ENCODE assay signal across 23 cellular contexts in the genomic region with DNA sequence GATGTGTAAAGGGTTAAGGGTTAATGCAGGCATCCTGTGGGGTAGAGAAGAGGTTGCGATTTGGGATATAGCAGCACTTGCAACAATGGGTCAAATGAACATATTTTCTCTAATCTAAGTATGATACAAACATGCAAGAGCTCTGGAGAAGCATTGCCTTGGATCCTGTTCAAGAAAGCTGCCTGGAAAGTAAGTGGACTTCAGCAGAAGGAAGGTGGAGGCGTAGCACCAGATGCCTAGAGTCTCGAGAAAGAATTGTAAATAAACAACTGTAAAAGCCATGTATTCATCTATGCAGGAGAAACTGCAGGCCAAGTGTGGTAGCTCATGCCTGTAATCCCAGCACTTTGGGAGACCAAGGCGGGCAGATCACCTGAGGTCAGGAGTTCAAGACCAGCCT.
"Had no signal": no experiment of that assay in that cellular context is flagged by ENCODE, and none has a peak within 500 bp of the region (broad histone marks: within the 10 kb centered on the region; RNA-seq: fewer than 3 reads in every experiment).

No MANE protein-coding gene starts in this region.

- H3K27ac Mint-ChIP-seq: activated B cell treated with CpG ODN at 0.5 μM for 24 hours; activated naive CD8-positive, alpha-beta T cell treated with anti-CD3 and anti-CD28 coated beads for 36 hours; effector memory CD8-positive, alpha-beta T cell; memory B cell; stimulated activated naive B cell treated with anti-CD40 and anti-IgM and Interleukin-4, amounts not matched to agents 10 μg/mL and 1 μg/mL and 100 μg/mL, for 72 hours; T-helper 1 cell treated with Interleukin-12 subunit alpha and Interleukin-12 subunit beta and Interleukin-4 antibody, amounts not matched to agents 30 μg/mL and 1 μg/mL, for 36 hours had no signal

- H3K4me1 ChIP-seq: body of pancreas, esophagus squamous epithelium, thyroid gland, upper lobe of right lung had no signal

- ATAC-seq: activated T-cell treated with anti-CD3 and anti-CD28 coated beads, Interleukin-2, amount 50 U/mL, for 4 hours; body of pancreas; effector memory CD8-positive, alpha-beta T cell; heart left ventricle; left colon; sciatic nerve; stimulated activated naive B cell treated with anti-CD40 and anti-IgM and Interleukin-4, amounts not matched to agents 10 μg/mL and 1 μg/mL and 100 μg/mL, for 72 hours; upper lobe of right lung had no signal

- H3K27me3 ChIP-seq: body of pancreas, cardiac muscle cell, dorsolateral prefrontal cortex, esophagus squamous epithelium, heart left ventricle, thyroid gland, upper lobe of right lung had no signal

- H3K36me3 Mint-ChIP-seq: activated naive CD8-positive, alpha-beta T cell treated with anti-CD3 and anti-CD28 coated beads for 36 hours; memory B cell; naive B cell; stimulated activated naive B cell treated with anti-CD40 and anti-IgM and Interleukin-4, amounts not matched to agents 10 μg/mL and 1 μg/mL and 100 μg/mL, for 72 hours had no signal

- H3K9me3 Mint-ChIP-seq: activated B cell treated with CpG ODN at 0.5 μM for 24 hours; activated naive CD8-positive, alpha-beta T cell treated with anti-CD3 and anti-CD28 coated beads for 36 hours; activated T-cell treated with anti-CD3 and anti-CD28 coated beads, Interleukin-2, amount 50 U/mL, for 4 hours; effector memory CD8-positive, alpha-beta T cell; memory B cell; naive B cell; stimulated activated naive B cell treated with anti-CD40 and anti-IgM and Interleukin-4, amounts not matched to agents 10 μg/mL and 1 μg/mL and 100 μg/mL, for 72 hours; T-helper 1 cell treated with Interleukin-12 subunit alpha and Interleukin-12 subunit beta and Interleukin-4 antibody, amounts not matched to agents 30 μg/mL and 1 μg/mL, for 36 hours had no signal

- H3K27me3 Mint-ChIP-seq: activated B cell treated with CpG ODN at 0.5 μM for 24 hours; activated naive CD8-positive, alpha-beta T cell treated with anti-CD3 and anti-CD28 coated beads for 36 hours; effector memory CD8-positive, alpha-beta T cell; memory B cell; naive B cell; stimulated activated naive B cell treated with anti-CD40 and anti-IgM and Interleukin-4, amounts not matched to agents 10 μg/mL and 1 μg/mL and 100 μg/mL, for 72 hours had no signal

- DNase-seq: activated B cell treated with CpG ODN at 0.5 μM for 24 hours; activated CD4-positive, alpha-beta T cell treated with anti-CD3 and anti-CD28 coated beads for 4 hours; activated CD4-positive, alpha-beta T cell treated with anti-CD3 and anti-CD28 coated beads, Interleukin-2, amount 50 U/mL, for 48 hours; activated CD8-positive, alpha-beta memory T cell treated with anti-CD3 and anti-CD28 coated beads, Interleukin-2, amount 50 U/mL, for 48 hours; activated naive CD4-positive, alpha-beta T cell treated with Interleukin-2 at 50 U/mL for 16 hours; activated naive CD8-positive, alpha-beta T cell treated with anti-CD3 and anti-CD28 coated beads for 36 hours; activated T-cell treated with anti-CD3 and anti-CD28 coated beads, Interleukin-2, amount 50 U/mL, for 4 hours; body of pancreas; effector memory CD8-positive, alpha-beta T cell; esophagus squamous epithelium; heart left ventricle; left colon; naive B cell; small intestine; stimulated activated CD4-positive, alpha-beta T cell treated with anti-CD3 and anti-CD28 coated beads, Interleukin-2, amount 100 ng/mL, for 24 hours; stimulated activated naive B cell treated with anti-CD40 and anti-IgM and Interleukin-4, amounts not matched to agents 10 μg/mL and 1 μg/mL and 100 μg/mL, for 72 hours; thyroid gland had no signal

- H3K27ac ChIP-seq: body of pancreas, cardiac muscle cell, dorsolateral prefrontal cortex, esophagus squamous epithelium, heart left ventricle, thyroid gland, upper lobe of right lung had no signal

- H3K4me3 Mint-ChIP-seq: activated B cell treated with CpG ODN at 0.5 μM for 24 hours; activated naive CD8-positive, alpha-beta T cell treated with anti-CD3 and anti-CD28 coated beads for 36 hours; activated T-cell treated with anti-CD3 and anti-CD28 coated beads, Interleukin-2, amount 50 U/mL, for 4 hours; effector memory CD8-positive, alpha-beta T cell; memory B cell; naive B cell; stimulated activated naive B cell treated with anti-CD40 and anti-IgM and Interleukin-4, amounts not matched to agents 10 μg/mL and 1 μg/mL and 100 μg/mL, for 72 hours; T-helper 1 cell treated with Interleukin-12 subunit alpha and Interleukin-12 subunit beta and Interleukin-4 antibody, amounts not matched to agents 30 μg/mL and 1 μg/mL, for 36 hours had no signal

- H3K9me3 ChIP-seq: body of pancreas, esophagus squamous epithelium, heart left ventricle, thyroid gland, upper lobe of right lung had no signal

- H3K36me3 ChIP-seq: cardiac muscle cell, esophagus squamous epithelium, heart left ventricle, thyroid gland, upper lobe of right lung had no signal

- H3K4me3 ChIP-seq: body of pancreas, cardiac muscle cell, dorsolateral prefrontal cortex, esophagus squamous epithelium, heart left ventricle, thyroid gland, upper lobe of right lung had no signal
